Comparison of ENCODE assay signal across 1 cellular context in genomic region chr11:102640946-102641345, GRCh38.
TF ChIP-seq lines count a peak whose summit lies in the region.

No MANE protein-coding gene starts in this region.

TF ChIP-seq in HepG2, 621 proteins besides CTCF, POLR2A, EP300 and RAD21 (continued from another document and continues in another):
- peak; percentile 46; the same call in 1 of the 2 replicates for TF ChIP-seq SOX5 (CRISPR knock-in tag; IDR thresholded peaks at IDR 0.05; ENCODE audit: borderline replicate concordance)
- TF ChIP-seq LCORL (IDR thresholded peaks at IDR 0.05) = no peak
- peak; percentile 48; the same call in 1 of the 2 replicates for TF ChIP-seq LCORL (CRISPR knock-in tag; IDR thresholded peaks at IDR 0.05)
- no peak for TF ChIP-seq ZNF354B (CRISPR knock-in tag; IDR thresholded peaks at IDR 0.05)
- no peak for TF ChIP-seq HINFP (CRISPR knock-in tag; IDR thresholded peaks at IDR 0.05; ENCODE audit: low read depth)
- no peak for TF ChIP-seq ZNF34 (CRISPR knock-in tag; IDR thresholded peaks at IDR 0.05; ENCODE audit: borderline replicate concordance)
- no peak for TF ChIP-seq SOX13 (IDR thresholded peaks at IDR 0.05)
- peak in 1 of 2 experiments; percentile 56; a peak in 1 of 4 replicates for TF ChIP-seq SOX13 (CRISPR knock-in tag; conservative IDR thresholded peaks at IDR 0.05 in 1 of 2, IDR thresholded peaks at IDR 0.05 in 1 of 2)
- no peak for TF ChIP-seq TOPORS (CRISPR knock-in tag; IDR thresholded peaks at IDR 0.05)
- TF ChIP-seq TBX3 (IDR thresholded peaks at IDR 0.05; ENCODE audit: borderline replicate concordance) = no peak
- peak; percentile 54; the same call in 1 of the 2 replicates for TF ChIP-seq HDAC2 (CRISPR knock-in tag; IDR thresholded peaks at IDR 0.05)
- TF ChIP-seq SMYD3 (CRISPR knock-in tag; IDR thresholded peaks at IDR 0.05) = no peak
- TF ChIP-seq ZBTB2 (CRISPR knock-in tag; IDR thresholded peaks at IDR 0.05; ENCODE audit: low read depth) = no peak
- peak; percentile 94 for TF ChIP-seq NR2C2 (CRISPR knock-in tag; IDR thresholded peaks at IDR 0.05; ENCODE audit: borderline replicate concordance)
- no peak for TF ChIP-seq ATF2 (CRISPR knock-in tag; IDR thresholded peaks at IDR 0.05)
- TF ChIP-seq THAP11 (CRISPR knock-in tag; IDR thresholded peaks at IDR 0.05) = no peak
- no peak for TF ChIP-seq CAMTA2 (CRISPR knock-in tag; IDR thresholded peaks at IDR 0.05; ENCODE audit: borderline replicate concordance)
- TF ChIP-seq BCL3 (CRISPR knock-in tag; IDR thresholded peaks at IDR 0.05) = no peak
- TF ChIP-seq MED1 (CRISPR knock-in tag; IDR thresholded peaks at IDR 0.05) = peak; percentile 67
- TF ChIP-seq ZNF609 (CRISPR knock-in tag; IDR thresholded peaks at IDR 0.05; ENCODE audit: borderline replicate concordance) = peak; percentile 56; the same call in 1 of the 2 replicates
- TF ChIP-seq ZNF281 (CRISPR knock-in tag; IDR thresholded peaks at IDR 0.05; ENCODE audit: borderline replicate concordance) = no peak
- no peak for TF ChIP-seq SATB2 (CRISPR knock-in tag; IDR thresholded peaks at IDR 0.05)
- peak; percentile 38; the same call in 1 of the 2 replicates for TF ChIP-seq ARID4A (CRISPR knock-in tag; IDR thresholded peaks at IDR 0.05; ENCODE audit: borderline replicate concordance)
- TF ChIP-seq ARID5B (CRISPR knock-in tag; IDR thresholded peaks at IDR 0.05) = peak; percentile 90
- no peak for TF ChIP-seq ZFYVE20 (CRISPR knock-in tag; IDR thresholded peaks at IDR 0.05; ENCODE audit: borderline replicate concordance, low read depth)
- no peak for TF ChIP-seq YY1 (IDR thresholded peaks at IDR 0.05; ENCODE audit: insufficient read depth, insufficient replicate concordance, low read depth, low read length)
- TF ChIP-seq KLF16 (CRISPR knock-in tag; IDR thresholded peaks at IDR 0.05) = 0 out of 4 replicates have a peak, but pooled peaks of 1 of the 2 experiments have one; percentile 44
- TF ChIP-seq KAT7 (CRISPR knock-in tag; IDR thresholded peaks at IDR 0.05; ENCODE audit: borderline replicate concordance) = no peak
- no peak for TF ChIP-seq ZFP91 (CRISPR knock-in tag; IDR thresholded peaks at IDR 0.05; ENCODE audit: borderline replicate concordance)
